21 cellular contexts compared by ENCODE assay signal in genomic region chr3:98793971-98794370, GRCh38. TPM values are rescaled to one million over a fixed set of nuclear protein-coding genes. Genes with fewer than 3 reads are reported as not detected.
DNase-seq lines count a peak whose midpoint lies in the region; ATAC-seq, FAIRE-seq and TF ChIP-seq lines count a peak whose summit lies in the region.
"Had no signal": no experiment of that assay in that cellular context is flagged by ENCODE, and none has a peak within 500 bp of the region (broad histone marks: within the 10 kb centered on the region; RNA-seq: fewer than 3 reads in every experiment).

No MANE protein-coding gene starts in this region.

- intact Hi-C loops in Caco-2 (cut with micrococcal nuclease; ENCODE audit: unreplicated experiment) (no loop called here), HCT116 (cut with micrococcal nuclease) (no loop called here), gastrocnemius medialis (cut with DNase I; ENCODE audit: low total_unique reads) (no loop called here)

- BruUV-seq in Caco-2 (replicated peaks; lab: Mats Ljungman, UMichigan) (TSS peak; percentile 9), HCT116 (replicated peaks; lab: Mats Ljungman, UMichigan) (no TSS peak)

- no peak overlapping the region for H2BK120ac ChIP-seq in mesenchymal stem cell (ENCODE audit: low read depth, low read length)

- WGBS in endodermal cell (ENCODE audit: insufficient coverage in 1 of 2, insufficient read length in 1 of 2), 2 experiments: 80 to 86% methylated on average over 1 to 3 of the region's 3 CpGs
- WGBS in mesenchymal stem cell: no CpG with 5 or more reads among the region's 3 CpGs
- WGBS in small intestine, 3 donors: 70 to 77% (median 73%) methylated on average over 3 of the region's 3 CpGs

- H3K27me3 Mint-ChIP-seq in Caco-2 (ENCODE audit: insufficient read depth, unreplicated experiment) (no peaks in the 10 kb centered on the region), endodermal cell (ENCODE audit: insufficient read depth) (no peaks in the 10 kb centered on the region)

- H3K27ac ChIP-seq in HCT116 (ENCODE audit: low read depth, low read length) (peak overlapping the region; percentile 0; the same call in 1 of the 2 replicates), endodermal cell (ENCODE audit: low read depth, low read length) (no peak overlapping the region), mesenchymal stem cell (ENCODE audit: low read length, poor library complexity, severe bottlenecking) (no peak overlapping the region), gastrocnemius medialis (no peak overlapping the region), small intestine (ENCODE audit: low read depth in 1 of 2, low read length in 1 of 2) (no peak overlapping the region), coronary artery (no peak overlapping the region)
- H3K27ac ChIP-seq: HL-60, PC-9 had no signal

- H2AFZ ChIP-seq in HCT116 (ENCODE audit: low read depth, low read length, poor library complexity, severe bottlenecking) (no peak overlapping the region), mesenchymal stem cell (ENCODE audit: low read depth, low read length) (no peak overlapping the region)
- H2AFZ ChIP-seq: PC-9 had no signal

- H3K9ac ChIP-seq in HCT116 (ENCODE audit: low read length): no peak overlapping the region
- no peak overlapping the region for H3K9ac ChIP-seq in endodermal cell (ENCODE audit: extremely low read depth, low read length, poor library complexity, severe bottlenecking)
- H3K9ac ChIP-seq in mesenchymal stem cell (ENCODE audit: low read length): peak overlapping the region; percentile 17

- no peak overlapping the region for H3K14ac ChIP-seq in mesenchymal stem cell (ENCODE audit: low read length in 2 of 2)

- H3K4me2 ChIP-seq in HCT116 (ENCODE audit: low read length): no peak overlapping the region
- no peak overlapping the region for H3K4me2 ChIP-seq in mesenchymal stem cell (ENCODE audit: low read length, poor library complexity, severe bottlenecking)
- H3K4me2 ChIP-seq: PC-9 had no signal

- in situ Hi-C loops in gastrocnemius medialis (cut with MboI; ENCODE audit: low sequenced_read_pairs in 4 of 4): no loop called here

- DNase-seq in Caco-2 (no peak), HCT116 (ENCODE audit: low read depth, low spot score) (no peak), endodermal cell (no peak), mesenchymal stem cell (no peak), gastrocnemius medialis (no peak), small intestine (no peak), coronary artery (ENCODE audit: low spot score) (no peak)
- DNase-seq: C1 segment of cervical spinal cord, DMS 273 treated with DMSO at 0.1 percent for 48 hours, H7, MV-4-11, NCI-H1417, NCI-H2029, NCI-H510A, NCI-H82, PC-9, SHP77, T-helper 1 cell had no signal

- ATAC-seq in HCT116 (no peak), gastrocnemius medialis (no peak)
- ATAC-seq: SK-N-SH treated with all-trans-retinoic acid at 6 μM for 48 hours had no signal

- H3K4me1 ChIP-seq in Caco-2 (peaks cover 7% of the 10 kb centered on the region; the same call in 1 of the 2 replicates), HCT116 (ENCODE audit: control insufficient read depth in 1 of 2, insufficient read depth in 2 of 2, low read length in 2 of 2) (no peaks in the 10 kb centered on the region), endodermal cell (ENCODE audit: control insufficient read depth, insufficient read depth, low read length) (no peaks in the 10 kb centered on the region), mesenchymal stem cell (ENCODE audit: control insufficient read depth, insufficient read depth, low read depth, low read length) (no peaks in the 10 kb centered on the region), gastrocnemius medialis (peaks cover 0 to 2% of the 10 kb centered on the region in 2 donors), small intestine (ENCODE audit: control insufficient read depth in 2 of 2, insufficient read depth in 1 of 2, low read depth in 1 of 2, low read length in 1 of 2) (no peaks in the 10 kb centered on the region)

- H3K4me3 ChIP-seq in Caco-2 (ENCODE audit: low read depth, low read length): no peak overlapping the region
- H3K4me3 ChIP-seq in HCT116 (replicated peaks in 1 of 2; ENCODE audit: low read depth in 1 of 2, low read length in 2 of 2): no peak overlapping the region
- no peak overlapping the region for H3K4me3 ChIP-seq in endodermal cell (ENCODE audit: low read length)
- no peak overlapping the region for H3K4me3 ChIP-seq in mesenchymal stem cell (ENCODE audit: insufficient read depth in 1 of 2, low read depth in 1 of 2, low read length in 2 of 2)
- no peak overlapping the region for H3K4me3 ChIP-seq in gastrocnemius medialis
- no peak overlapping the region for H3K4me3 ChIP-seq in small intestine (ENCODE audit: low read depth in 1 of 2, low read length in 2 of 2)
- H3K4me3 ChIP-seq in coronary artery: no peak overlapping the region
- H3K4me3 ChIP-seq: PC-9 had no signal

- no peak overlapping the region for H4K91ac ChIP-seq in mesenchymal stem cell (ENCODE audit: low read length)

- H3K36me3 ChIP-seq in Caco-2 (ENCODE audit: control insufficient read depth, insufficient read depth, low read length) (no peaks in the 10 kb centered on the region; the same call in 1 of the 2 replicates), HCT116 (ENCODE audit: control insufficient read depth in 1 of 2, insufficient read depth in 2 of 2, low read length in 2 of 2) (peaks cover 14 to 27% of the 10 kb centered on the region in 2 experiments; a peak in 3 of 4 replicates), endodermal cell (ENCODE audit: control insufficient read depth, insufficient read depth, low read length) (peaks cover 27% of the 10 kb centered on the region), mesenchymal stem cell (ENCODE audit: control insufficient read depth in 1 of 2, insufficient read depth in 2 of 2, low read depth in 1 of 2, low read length in 2 of 2) (peaks cover 10 to 58% of the 10 kb centered on the region in 2 experiments), gastrocnemius medialis (peaks cover 0 to 16% of the 10 kb centered on the region in 2 donors), small intestine (ENCODE audit: control insufficient read depth in 2 of 2, insufficient read depth in 2 of 2, low read length in 2 of 2) (no peaks in the 10 kb centered on the region)

- no peak overlapping the region for H2BK15ac ChIP-seq in mesenchymal stem cell (ENCODE audit: low read depth, poor library complexity, severe bottlenecking)

- no peak overlapping the region for H2BK12ac ChIP-seq in mesenchymal stem cell (ENCODE audit: low read length in 2 of 2)

- RAD21 ChIA-PET in HCT116 (lab: Charles Lee; ENCODE audit: low non-redundant PET in 1 of 2, low total read pairs in 2 of 2, uncharacterized antibody in 2 of 2, unreplicated experiment in 2 of 2): interaction anchor here in 1 of 2 experiments (1.0 kb wide), 1 partner anchor 192 kb away, joined by 5 read pairs; no protein-coding TSS in a partner anchor

- no peak overlapping the region for H3K27ac Mint-ChIP-seq in Caco-2 (ENCODE audit: unreplicated experiment)
- peak overlapping the region; percentile 12 for H3K27ac Mint-ChIP-seq in endodermal cell

- H3K4me3 Mint-ChIP-seq in Caco-2 (ENCODE audit: unreplicated experiment) (no peak overlapping the region), endodermal cell (no peak overlapping the region)

- no peak for TF ChIP-seq RAD21 in HCT116 (IDR thresholded peaks at IDR 0.05; ENCODE audit: low read depth)

- no peak for FAIRE-seq in small intestine (lab: Jason Lieb, UNC)
- FAIRE-seq: GM19239 had no signal

- H3K4me1 Mint-ChIP-seq in Caco-2 (ENCODE audit: low read depth, unreplicated experiment): peaks cover 5% of the 10 kb centered on the region
- no peaks in the 10 kb centered on the region for H3K4me1 Mint-ChIP-seq in endodermal cell

- POLR2A ChIA-PET in Caco-2 (lab: Charles Lee): no interaction called here
- POLR2A ChIA-PET in HCT116 (lab: Charles Lee): no interaction called here

- H3K27me3 ChIP-seq in Caco-2 (replicated peaks; ENCODE audit: control insufficient read depth, insufficient read depth, low read length) (no peaks in the 10 kb centered on the region), HCT116 (ENCODE audit: insufficient read depth, low read length) (no peaks in the 10 kb centered on the region), endodermal cell (ENCODE audit: control insufficient read depth, insufficient read depth, low read length, poor library complexity, severe bottlenecking) (no peaks in the 10 kb centered on the region), mesenchymal stem cell (ENCODE audit: control insufficient read depth in 1 of 2, insufficient read depth in 1 of 2, low read length in 2 of 2) (no peaks in the 10 kb centered on the region), gastrocnemius medialis (no peaks in the 10 kb centered on the region), small intestine (ENCODE audit: control insufficient read depth in 2 of 2, insufficient read depth in 2 of 2, low read length in 2 of 2) (no peaks in the 10 kb centered on the region)

- H3K79me2 ChIP-seq in HCT116 (ENCODE audit: insufficient read depth, low read length): no peaks in the 10 kb centered on the region

- no peak overlapping the region for H2AK5ac ChIP-seq in mesenchymal stem cell (ENCODE audit: low read length, severe bottlenecking)

- no peaks in the 10 kb centered on the region for H3K9me2 ChIP-seq in HCT116 (ENCODE audit: insufficient read depth)

- H3K36me3 Mint-ChIP-seq in Caco-2 (ENCODE audit: insufficient read depth, unreplicated experiment) (peaks cover 60% of the 10 kb centered on the region), endodermal cell (ENCODE audit: low read depth) (peaks cover 19% of the 10 kb centered on the region)

- H3K9me3 ChIP-seq in Caco-2 (no peaks in the 10 kb centered on the region), HCT116 (ENCODE audit: control insufficient read depth in 1 of 2, insufficient read depth in 1 of 2, low read depth in 1 of 2, low read length in 2 of 2) (no peaks in the 10 kb centered on the region), endodermal cell (ENCODE audit: control insufficient read depth, low read length) (no peaks in the 10 kb centered on the region), mesenchymal stem cell (ENCODE audit: control insufficient read depth, low read length) (no peaks in the 10 kb centered on the region), gastrocnemius medialis (no peaks in the 10 kb centered on the region), small intestine (ENCODE audit: control insufficient read depth, low read depth) (no peaks in the 10 kb centered on the region)

- H4K8ac ChIP-seq in mesenchymal stem cell (ENCODE audit: low read length): no peak overlapping the region

- H3K9me3 Mint-ChIP-seq in Caco-2 (ENCODE audit: unreplicated experiment) (no peaks in the 10 kb centered on the region), endodermal cell (no peaks in the 10 kb centered on the region)

- no peak overlapping the region for H2BK5ac ChIP-seq in mesenchymal stem cell (ENCODE audit: low read depth, low read length, poor library complexity, severe bottlenecking)

- H3K4ac ChIP-seq in mesenchymal stem cell (ENCODE audit: low read depth in 1 of 2, low read length in 2 of 2): no peak overlapping the region

- CTCF ChIA-PET in Caco-2 (lab: Charles Lee): no interaction called here
- CTCF ChIA-PET in HCT116 (lab: Charles Lee): interaction anchor here (1.3 to 3.2 kb wide), 4 partner anchors 21 to 196 kb away, joined by 3 to 18 read pairs (median 4); no protein-coding TSS in a partner anchor

- TF ChIP-seq POLR2A in HCT116 (IDR thresholded peaks at IDR 0.05; ENCODE audit: borderline replicate concordance, extremely low read depth, insufficient read depth, insufficient read length) (no peak), gastrocnemius medialis (IDR thresholded peaks at IDR 0.05) (no peak)

- peaks cover 3% of the 10 kb centered on the region; the same call in 1 of the 2 replicates for H4K20me1 ChIP-seq in HCT116 (ENCODE audit: insufficient read depth)

- H3K18ac ChIP-seq in mesenchymal stem cell (ENCODE audit: low read depth in 1 of 2, low read length in 2 of 2): no peak overlapping the region

- H3K79me1 ChIP-seq in mesenchymal stem cell (replicated peaks; ENCODE audit: low read length, poor library complexity, severe bottlenecking): no peaks in the 10 kb centered on the region

- H3K23ac ChIP-seq in mesenchymal stem cell (ENCODE audit: low read length in 2 of 2): no peak overlapping the region

- TF ChIP-seq CTCF in Caco-2 (IDR thresholded peaks at IDR 0.05; ENCODE audit: insufficient read depth in 1 of 2, low read depth in 1 of 2, low read length in 1 of 2, severe bottlenecking in 1 of 2, unreplicated experiment in 1 of 2) (no peak), HCT116 (IDR thresholded peaks at IDR 0.05 in 2 of 3, conservative IDR thresholded peaks at IDR 0.05 in 1 of 3; ENCODE audit: borderline replicate concordance in 1 of 3, insufficient read depth in 1 of 3, low read depth in 2 of 3, low read length in 2 of 3) (no peak), endodermal cell (conservative IDR thresholded peaks at IDR 0.05) (no peak), gastrocnemius medialis (IDR thresholded peaks at IDR 0.05 in 4 of 5, conservative IDR thresholded peaks at IDR 0.05 in 1 of 5) (no peak), coronary artery (IDR thresholded peaks at IDR 0.05) (no peak)

RNA-seq across cellular contexts. Expression of gene ST3GAL6, which starts 30.8 kb away (rescaled TPM):
- total RNA-seq in Caco-2 (2022) (59.7 and 67.2 TPM in 2 replicates), HCT116 (2021; ENCODE audit: unreplicated experiment) (10.6 TPM), endodermal cell (1 to 10 TPM; 8.1 to 9.9 TPM), gastrocnemius medialis (10 to 100 TPM in 2 of 4 donors, 1 to 10 TPM in 2; 7.4 to 15.0 (median 11.3) TPM)
- 2.1 and 3.6 TPM in 2 replicates for polyA plus RNA-seq in HCT116 (2012)
- polyA plus RNA-seq in endodermal cell (2013, experiment 1 of 2): 11.2 TPM
- polyA plus RNA-seq in endodermal cell (2013, experiment 2 of 2): 9.0 TPM
- polyA plus RNA-seq in mesenchymal stem cell (2013, experiment 1 of 2): 6.9 TPM
- 6.5 TPM for polyA plus RNA-seq in mesenchymal stem cell (2013, experiment 2 of 2)
- 1 to 10 TPM in 2 of 3 donors, not detected in 1; 2.2 to 3.2 TPM for polyA plus RNA-seq in small intestine
